In the genomic region with DNA sequence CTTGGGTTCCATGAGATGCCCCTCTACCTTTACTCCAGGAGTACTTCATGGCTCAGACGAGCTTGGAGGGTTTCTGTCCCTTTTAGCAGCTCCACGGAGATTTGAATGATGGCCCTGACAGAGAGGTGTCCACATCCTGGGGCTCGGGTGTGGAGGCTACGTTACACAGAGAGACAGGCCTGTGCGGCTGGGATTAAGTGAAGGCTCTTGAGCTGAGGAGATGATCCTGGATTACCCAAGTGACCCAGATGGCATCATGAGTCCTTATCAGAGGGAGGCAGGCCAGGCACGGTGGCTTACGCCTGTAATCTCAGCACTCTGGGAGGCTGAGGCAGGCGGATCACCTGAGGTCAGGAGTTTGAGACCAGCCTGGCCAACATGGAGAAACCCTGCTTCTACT, we compare ENCODE assay signal across 18 cellular contexts. TPM values are rescaled to one million over a fixed set of nuclear protein-coding genes. Genes with fewer than 3 reads are reported as not detected.
DNase-seq lines count a peak whose midpoint lies in the region; ATAC-seq, FAIRE-seq and TF ChIP-seq lines count a peak whose summit lies in the region.
"Had no signal": no experiment of that assay in that cellular context is flagged by ENCODE, and none has a peak within 500 bp of the region (broad histone marks: within the 10 kb centered on the region; RNA-seq: fewer than 3 reads in every experiment).

No MANE protein-coding gene starts in this region.

- peak overlapping the region; percentile 95 to 96 for H3K27ac ChIP-seq in liver (ENCODE audit: low read depth in 1 of 2, low read length in 2 of 2)
- no peak overlapping the region for H3K27ac ChIP-seq in HepG2 (ENCODE audit: extremely low read length, insufficient read depth, low read length)
- peak overlapping the region; percentile 78 to 85 (median 81) for H3K27ac ChIP-seq in body of pancreas
- no peak overlapping the region for H3K27ac ChIP-seq in osteoblast (ENCODE audit: low read depth, low read length)
- H3K27ac ChIP-seq in vagina, result peak overlapping the region; percentile 34
- H3K27ac ChIP-seq in ovary, result no peak overlapping the region
- H3K27ac ChIP-seq: Peyer's patch had no signal

- peaks cover 10 to 14% (median 13%) of the 10 kb centered on the region in 4 donors for H3K36me3 ChIP-seq in liver (ENCODE audit: control insufficient read depth in 4 of 4, insufficient read depth in 3 of 4, low read depth in 1 of 4, low read length in 3 of 4)
- peaks cover 22 to 42% of the 10 kb centered on the region in 2 experiments; a peak in 4 of 5 replicates for H3K36me3 ChIP-seq in HepG2 (replicated peaks in 1 of 2; ENCODE audit: control insufficient read depth in 1 of 2, insufficient read depth in 2 of 2, low read length in 2 of 2)
- H3K36me3 ChIP-seq in body of pancreas (replicated peaks in 1 of 2; ENCODE audit: insufficient read depth in 1 of 2, low read depth in 2 of 2), result peaks cover 12 to 13% of the 10 kb centered on the region in 2 donors
- H3K36me3 ChIP-seq in osteoblast (ENCODE audit: insufficient read depth, low read length), result peaks cover 62% of the 10 kb centered on the region
- H3K36me3 ChIP-seq in vagina, result peaks cover 0 to 35% of the 10 kb centered on the region in 2 donors
- H3K36me3 ChIP-seq in ovary, result no peaks in the 10 kb centered on the region

- in situ Hi-C loops in HepG2 (cut with HindIII; ENCODE audit: extremely low pct_ligation_motif_present, low pct_unique_long_range_greater_than_20kb), result no loop called here

- CTCF ChIA-PET in HepG2 (lab: Yijun Ruan, JAX; ENCODE audit: low intra/inter-chr PET ratio, low total read pairs), result no interaction called here

- 85% methylated on average over 8 of the region's 8 CpGs for WGBS in liver
- 100% methylated on average over 4 of the region's 8 CpGs for WGBS in HepG2 (ENCODE audit: low lambda C conversion rate)
- 60 to 91% methylated on average over 1 to 8 of the region's 8 CpGs for WGBS in body of pancreas, 2 donors
- WGBS in ovary, 3 donors, result 90 to 93% (median 92%) methylated on average over 8 of the region's 8 CpGs

- no peak for FAIRE-seq in HepG2 (lab: Jason Lieb, UNC)

- H4K20me1 ChIP-seq in HepG2 (ENCODE audit: insufficient read depth, low read length) (peaks cover 6% of the 10 kb centered on the region; the same call in 1 of the 2 replicates), osteoblast (ENCODE audit: insufficient read depth, low read length) (no peaks in the 10 kb centered on the region)

- no peak overlapping the region for H2AFZ ChIP-seq in HepG2 (ENCODE audit: low read length)
- H2AFZ ChIP-seq in osteoblast (ENCODE audit: low read length), result no peak overlapping the region

- H3K79me2 ChIP-seq in HepG2 (ENCODE audit: insufficient read depth, low read length), result no peaks in the 10 kb centered on the region
- peaks cover 32% of the 10 kb centered on the region for H3K79me2 ChIP-seq in osteoblast (ENCODE audit: insufficient read depth, low read length)

- TF ChIP-seq CTCF in liver (IDR thresholded peaks at IDR 0.05; ENCODE audit: low read depth, low read length, missing input control) (no peak), HepG2 (CRISPR knock-in tag; IDR thresholded peaks at IDR 0.05) (no peak), body of pancreas (IDR thresholded peaks at IDR 0.05) (no peak), osteoblast (IDR thresholded peaks at IDR 0.05; ENCODE audit: extremely low read depth, low read depth, low read length) (no peak), vagina (IDR thresholded peaks at IDR 0.05) (no peak), ovary (IDR thresholded peaks at IDR 0.05) (no peak)

- intact Hi-C loops in HepG2 (cut with micrococcal nuclease; ENCODE audit: unreplicated experiment), result no loop called here
- intact Hi-C loops in body of pancreas (cut with DNase I), result no loop called here
- intact Hi-C loops in vagina (cut with DNase I), result no loop called here
- intact Hi-C loops in ovary (cut with DNase I), result no loop called here

- peaks cover 38 to 93% (median 75%) of the 10 kb centered on the region in 4 donors for H3K4me1 ChIP-seq in liver (ENCODE audit: control insufficient read depth in 4 of 4, insufficient read depth in 4 of 4, low read length in 3 of 4)
- peaks cover 49% of the 10 kb centered on the region for H3K4me1 ChIP-seq in HepG2 (ENCODE audit: insufficient read depth, low read length)
- peaks cover 72% of the 10 kb centered on the region for H3K4me1 ChIP-seq in body of pancreas
- peaks cover 34% of the 10 kb centered on the region for H3K4me1 ChIP-seq in osteoblast (ENCODE audit: insufficient read depth, low read length)
- H3K4me1 ChIP-seq in vagina, result peaks cover 56% of the 10 kb centered on the region
- H3K4me1 ChIP-seq in ovary (ENCODE audit: insufficient read depth), result peaks cover 8% of the 10 kb centered on the region

- POLR2A ChIA-PET in HepG2 (lab: Yijun Ruan, JAX), result no interaction called here

- TF ChIP-seq RAD21 in liver (IDR thresholded peaks at IDR 0.05) (no peak), HepG2 (CRISPR knock-in tag; IDR thresholded peaks at IDR 0.05) (no peak)

- no peak for DNase-seq in HepG2 (ENCODE audit: low spot score)
- DNase-seq in body of pancreas, result no peak
- DNase-seq in osteoblast (ENCODE audit: insufficient read length, low spot score, missing footprints), result peak; percentile 23
- DNase-seq in vagina (ENCODE audit: extremely low spot score in 2 of 2), result no peak
- no peak for DNase-seq in COR-L47 (lab: John Stamatoyannopoulos, UW)
- DNase-seq in ovary, result no peak
- DNase-seq: ACHN; CD8-positive, alpha-beta memory T cell; DMS153; EL; NCI-H1417; NCI-H1930; NCI-H2171; NCI-H446 treated with DMSO at 0.1 percent for 48 hours; Peyer's patch; SIG-M5 had no signal

- TF ChIP-seq POLR2A in HepG2 (IDR thresholded peaks at IDR 0.05; ENCODE audit: insufficient read depth in 1 of 2, low read depth in 2 of 2, low read length in 2 of 2) (no peak), body of pancreas (IDR thresholded peaks at IDR 0.05) (no peak), vagina (IDR thresholded peaks at IDR 0.05) (no peak), ovary (IDR thresholded peaks at IDR 0.05) (no peak)

- TF ChIP-seq EP300 in HepG2 (IDR thresholded peaks at IDR 0.05; ENCODE audit: low read depth in 2 of 2, low read length in 2 of 2) (no peak), HepG2 (CRISPR knock-in tag; IDR thresholded peaks at IDR 0.05; ENCODE audit: borderline replicate concordance) (no peak), ovary (IDR thresholded peaks at IDR 0.05) (no peak)

- no TSS peak for BruUV-seq in HepG2 (replicated peaks; lab: Mats Ljungman, UMichigan)

- H3K4me3 ChIP-seq in liver (ENCODE audit: low read depth in 1 of 3, low read length in 3 of 3), result no peak overlapping the region
- no peak overlapping the region for H3K4me3 ChIP-seq in HepG2 (replicated peaks in 1 of 3; ENCODE audit: insufficient read depth in 1 of 3, low read depth in 2 of 3, low read length in 3 of 3)
- H3K4me3 ChIP-seq in body of pancreas, result no peak overlapping the region
- H3K4me3 ChIP-seq in osteoblast (ENCODE audit: insufficient read depth, low read length), result no peak overlapping the region
- H3K4me3 ChIP-seq in vagina, result no peak overlapping the region
- no peak overlapping the region for H3K4me3 ChIP-seq in ovary
- H3K4me3 ChIP-seq: Peyer's patch had no signal

- H3K9me3 ChIP-seq in liver (ENCODE audit: control insufficient read depth in 4 of 4, low read length in 3 of 4) (no peaks in the 10 kb centered on the region), HepG2 (ENCODE audit: low read length) (no peaks in the 10 kb centered on the region), body of pancreas (no peaks in the 10 kb centered on the region), osteoblast (ENCODE audit: low read depth, low read length) (no peaks in the 10 kb centered on the region), vagina (no peaks in the 10 kb centered on the region), ovary (no peaks in the 10 kb centered on the region)
- H3K9me3 ChIP-seq: Peyer's patch had no signal

- ATAC-seq in HepG2, result no peak
- ATAC-seq in body of pancreas, result no peak
- ATAC-seq in HG02759 (IDR thresholded peaks at IDR 0.05; ENCODE audit: unreplicated experiment), result no peak

- H3K4me2 ChIP-seq in HepG2 (ENCODE audit: low read depth, low read length) (no peak overlapping the region), osteoblast (ENCODE audit: insufficient read depth, low read length) (no peak overlapping the region)

- H3K9ac ChIP-seq in liver (ENCODE audit: low read depth in 1 of 2, low read length in 2 of 2), result peak overlapping the region in 1 of 2 donors; percentile 22
- H3K9ac ChIP-seq in HepG2 (ENCODE audit: insufficient read depth, low read depth, low read length), result no peak overlapping the region

- no peaks in the 10 kb centered on the region for H3K27me3 ChIP-seq in liver (ENCODE audit: control insufficient read depth in 4 of 4, insufficient read depth in 4 of 4, low read length in 3 of 4)
- no peaks in the 10 kb centered on the region for H3K27me3 ChIP-seq in HepG2 (ENCODE audit: control insufficient read depth in 1 of 2, insufficient read depth in 2 of 2, low read length in 2 of 2)
- H3K27me3 ChIP-seq in body of pancreas, result no peaks in the 10 kb centered on the region
- H3K27me3 ChIP-seq in osteoblast (ENCODE audit: insufficient read depth, low read length), result no peaks in the 10 kb centered on the region
- no peaks in the 10 kb centered on the region for H3K27me3 ChIP-seq in vagina
- H3K27me3 ChIP-seq in ovary, result no peaks in the 10 kb centered on the region
- H3K27me3 ChIP-seq: Peyer's patch had no signal

RNA-seq across cellular contexts. Expression of a gene that starts 12.4 kb away (rescaled TPM):
- total RNA-seq in liver, result 10 to 100 TPM; 27.3 to 74.5 TPM
- 10 to 100 TPM; 20.5 to 53.4 TPM for polyA plus RNA-seq in liver
- total RNA-seq in HepG2 (2016; rRNA removed; fragmentation: Illumina TruSeq; extraction: Trizol), result 25.8 and 26.6 TPM in 2 replicates
- total RNA-seq in HepG2 (2016; cell fraction: cytosol; rRNA removed; fragmentation: Illumina TruSeq; extraction: Trizol; ENCODE audit: low read depth), result 21.9 and 23.0 TPM in 2 replicates
- total RNA-seq in HepG2 (2016; cell fraction: insoluble cytoplasmic fraction; rRNA removed; fragmentation: Illumina TruSeq; extraction: Trizol), result 19.7 and 28.0 TPM in 2 replicates
- total RNA-seq in HepG2 (2016; cell fraction: membrane; rRNA removed; fragmentation: Illumina TruSeq; extraction: Trizol), result 28.4 and 28.6 TPM in 2 replicates
- 19.7 and 23.4 TPM in 2 replicates for total RNA-seq in HepG2 (2016; cell fraction: nucleus; rRNA removed; fragmentation: Illumina TruSeq; extraction: Trizol)
- 8.4 and 9.4 TPM in 2 replicates for polyA plus RNA-seq in HepG2 (2011; rRNA removed)
- polyA plus RNA-seq in HepG2 (2011; cell fraction: cytosol; rRNA removed), result 5.3 and 7.0 TPM in 2 replicates
- polyA plus RNA-seq in HepG2 (2011; cell fraction: nucleus; rRNA removed), result 33.2 and 42.2 TPM in 2 replicates
- polyA plus RNA-seq in HepG2 (2012), result 14.9 and 17.3 TPM in 2 replicates
- 11.8 and 12.3 TPM in 2 replicates for polyA plus RNA-seq in HepG2 (2016; cell fraction: cytosol; fragmentation: Illumina TruSeq; extraction: Trizol; ENCODE audit: low read depth)
- 26.8 and 38.6 TPM in 2 replicates for polyA plus RNA-seq in HepG2 (2016; cell fraction: insoluble cytoplasmic fraction; fragmentation: Illumina TruSeq; extraction: Trizol; ENCODE audit: low read depth)
- polyA plus RNA-seq in HepG2 (2016; cell fraction: membrane; fragmentation: Illumina TruSeq; extraction: Trizol; ENCODE audit: low read depth), result 22.3 and 23.5 TPM in 2 replicates
- 52.8 and 55.7 TPM in 2 replicates for polyA plus RNA-seq in HepG2 (2016; cell fraction: nucleus; fragmentation: Illumina TruSeq; extraction: Trizol; ENCODE audit: insufficient read depth, low read depth)
- 26.0 and 29.3 TPM in 2 replicates for polyA minus RNA-seq in HepG2 (2011; rRNA and poly(A)+ RNA removed; ENCODE audit: low replicate concordance)
- 10.0 and 10.8 TPM in 2 replicates for polyA minus RNA-seq in HepG2 (2011; cell fraction: cytosol; rRNA and poly(A)+ RNA removed)
- polyA minus RNA-seq in HepG2 (2011; cell fraction: nucleus; rRNA and poly(A)+ RNA removed), result 25.8 and 26.7 TPM in 2 replicates
- total RNA-seq in body of pancreas, result 100 to 1,000 TPM in 1 of 2 donors, 10 to 100 TPM in 1; 44.6 to 130 TPM
- 26.5 and 30.4 TPM in 2 replicates for total RNA-seq in osteoblast
- 53.8 TPM for total RNA-seq in vagina
- 10 to 100 TPM; 26.9 to 69.5 (median 44.3) TPM for total RNA-seq in ovary
- polyA plus RNA-seq in ovary, result 10 to 100 TPM; 14.4 to 29.3 TPM

RNA-seq across cellular contexts. Expression of a gene that starts 41.1 kb away (rescaled TPM):
- total RNA-seq in liver, result 10 to 100 TPM; 85.1 to 88.9 TPM
- polyA plus RNA-seq in liver, result 100 to 1,000 TPM; 198 to 222 TPM
- 51.2 and 116 TPM in 2 replicates for total RNA-seq in HepG2 (2016; rRNA removed; fragmentation: Illumina TruSeq; extraction: Trizol)
- total RNA-seq in HepG2 (2016; cell fraction: cytosol; rRNA removed; fragmentation: Illumina TruSeq; extraction: Trizol; ENCODE audit: low read depth), result 22.6 and 23.9 TPM in 2 replicates
- 51.8 and 121 TPM in 2 replicates for total RNA-seq in HepG2 (2016; cell fraction: insoluble cytoplasmic fraction; rRNA removed; fragmentation: Illumina TruSeq; extraction: Trizol)
- 39.4 and 44.5 TPM in 2 replicates for total RNA-seq in HepG2 (2016; cell fraction: membrane; rRNA removed; fragmentation: Illumina TruSeq; extraction: Trizol)
- 80.0 and 98.1 TPM in 2 replicates for total RNA-seq in HepG2 (2016; cell fraction: nucleus; rRNA removed; fragmentation: Illumina TruSeq; extraction: Trizol)
- polyA plus RNA-seq in HepG2 (2011; rRNA removed), result 195 and 198 TPM in 2 replicates
- polyA plus RNA-seq in HepG2 (2011; cell fraction: cytosol; rRNA removed), result 230 and 342 TPM in 2 replicates
- polyA plus RNA-seq in HepG2 (2011; cell fraction: nucleus; rRNA removed), result 115 and 125 TPM in 2 replicates
- polyA plus RNA-seq in HepG2 (2012), result 153 and 214 TPM in 2 replicates
- polyA plus RNA-seq in HepG2 (2016; cell fraction: cytosol; fragmentation: Illumina TruSeq; extraction: Trizol; ENCODE audit: low read depth), result 30.7 and 35.4 TPM in 2 replicates
- 58.1 and 61.6 TPM in 2 replicates for polyA plus RNA-seq in HepG2 (2016; cell fraction: insoluble cytoplasmic fraction; fragmentation: Illumina TruSeq; extraction: Trizol; ENCODE audit: low read depth)
- 39.4 and 41.3 TPM in 2 replicates for polyA plus RNA-seq in HepG2 (2016; cell fraction: membrane; fragmentation: Illumina TruSeq; extraction: Trizol; ENCODE audit: low read depth)
- 174 and 190 TPM in 2 replicates for polyA plus RNA-seq in HepG2 (2016; cell fraction: nucleus; fragmentation: Illumina TruSeq; extraction: Trizol; ENCODE audit: insufficient read depth, low read depth)
- 65.4 and 78.5 TPM in 2 replicates for polyA minus RNA-seq in HepG2 (2011; rRNA and poly(A)+ RNA removed; ENCODE audit: low replicate concordance)
- 53.5 and 66.5 TPM in 2 replicates for polyA minus RNA-seq in HepG2 (2011; cell fraction: cytosol; rRNA and poly(A)+ RNA removed)
- 27.7 and 29.1 TPM in 2 replicates for polyA minus RNA-seq in HepG2 (2011; cell fraction: nucleus; rRNA and poly(A)+ RNA removed)
- total RNA-seq in body of pancreas, result 10 to 100 TPM; 42.5 to 50.1 TPM
- 152 and 161 TPM in 2 replicates for total RNA-seq in osteoblast
- total RNA-seq in vagina, result 33.4 TPM
- total RNA-seq in ovary, result 10 to 100 TPM; 28.6 to 76.1 (median 59.4) TPM
- polyA plus RNA-seq in ovary, result 10 to 100 TPM; 44.5 to 85.4 TPM

Comparison
In these comparisons a context has a peak if more than half of its experiments do, and no peak if none do; other contexts are left out.
1. H3K27ac ChIP-seq: peak in liver (2 of 2), body of pancreas (4 of 4) and vagina (single experiment); none in HepG2 (single experiment), osteoblast (single experiment) and ovary (0 of 2).